12 cellular contexts compared by ENCODE assay signal in the genomic region with DNA sequence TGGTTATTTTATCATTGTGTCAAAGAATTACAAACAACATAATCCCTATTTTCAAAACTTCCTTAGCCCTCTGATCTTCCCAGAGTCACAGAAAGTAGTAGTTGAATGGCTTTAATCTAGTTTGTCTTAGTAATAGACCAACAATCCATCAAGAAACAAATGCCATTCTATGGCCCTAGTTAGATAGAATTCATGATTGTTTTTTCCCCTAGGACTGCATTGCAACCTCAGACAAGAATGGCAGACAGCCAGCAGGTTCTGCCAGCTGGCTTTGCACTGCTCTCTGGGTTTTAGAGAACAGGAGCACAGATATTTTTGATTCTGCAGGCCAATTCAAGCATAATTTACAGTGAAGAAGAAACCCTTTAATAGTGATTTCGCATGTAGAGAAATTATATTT. TPM values are rescaled to one million over a fixed set of nuclear protein-coding genes. Genes with fewer than 3 reads are reported as not detected.
A peak's percentile ranks its signal among the peaks of the same experiment; 100 is the strongest.
DNase-seq lines count a peak whose midpoint lies in the region; ATAC-seq, FAIRE-seq and TF ChIP-seq lines count a peak whose summit lies in the region.
"Had no signal": no experiment of that assay in that cellular context is flagged by ENCODE, and none has a peak within 500 bp of the region (broad histone marks: within the 10 kb centered on the region; RNA-seq: fewer than 3 reads in every experiment).

No MANE protein-coding gene starts in this region.

- no peak for TF ChIP-seq RAD21 in A549 (conservative IDR thresholded peaks at IDR 0.05 in 1 of 2, IDR thresholded peaks at IDR 0.05 in 1 of 2)

- no peak for TF ChIP-seq POLR2A in A549 (IDR thresholded peaks at IDR 0.05; ENCODE audit: low read length)

- CTCF ChIA-PET in A549 (lab: Yijun Ruan, JAX), result no interaction called here

- H3K4me2 ChIP-seq in A549, result no peak overlapping the region

- TF ChIP-seq EP300 in A549 (IDR thresholded peaks at IDR 0.05), result no peak

- 91% methylated on average over 1 of the region's 1 CpG for WGBS in A549 (ENCODE audit: missing lambda C conversion rate)

- DNase-seq in A549 (ENCODE audit: low read depth in 1 of 2, low spot score in 1 of 2) (no peak), MG63 (peak; percentile 67), SJCRH30 (peak; percentile 8 to 31), left ventricle myocardium inferior (peak; percentile 46)
- DNase-seq in activated effector memory CD4-positive, alpha-beta T cell treated with anti-CD3 and anti-CD28 coated beads, Interleukin-2, amount 50 U/mL, for 16 hours, result no peak
- no peak for DNase-seq in stimulated activated CD4-positive, alpha-beta T cell treated with anti-CD3 and anti-CD28 coated beads, Interleukin-2, amount 100 ng/mL, for 48 hours
- DNase-seq: activated CD8-positive, alpha-beta memory T cell treated with anti-CD3 and anti-CD28 coated beads, Interleukin-2, amount 50 U/mL, for 4 hours; MM.1S; T-helper 1 cell had no signal

- H3K4me3 ChIP-seq in A549 (no peak overlapping the region), MG63 (no peak overlapping the region), SJCRH30 (no peak overlapping the region), left ventricle myocardium inferior (no peak overlapping the region)
- H3K4me3 ChIP-seq: vagina had no signal

- ATAC-seq in A549 (no peak), HG02678 (IDR thresholded peaks at IDR 0.05; ENCODE audit: unreplicated experiment) (no peak), GM19035 (IDR thresholded peaks at IDR 0.05; ENCODE audit: unreplicated experiment) (no peak)

- POLR2A ChIA-PET in A549 (lab: Yijun Ruan, JAX), result no interaction called here

- peaks cover 9% of the 10 kb centered on the region; the same call in 1 of the 3 replicates for H3K4me1 ChIP-seq in A549
- H3K4me1 ChIP-seq in SJCRH30, result no peaks in the 10 kb centered on the region
- peaks cover 6% of the 10 kb centered on the region for H3K4me1 ChIP-seq in left ventricle myocardium inferior
- H3K4me1 ChIP-seq: vagina had no signal

- no peaks in the 10 kb centered on the region for H3K27me3 ChIP-seq in MG63
- no peaks in the 10 kb centered on the region for H3K27me3 ChIP-seq in SJCRH30
- H3K27me3 ChIP-seq in left ventricle myocardium inferior (ENCODE audit: low read depth), result no peaks in the 10 kb centered on the region
- H3K27me3 ChIP-seq: vagina had no signal

- H3K9me3 ChIP-seq in A549 (no peaks in the 10 kb centered on the region), MG63 (no peaks in the 10 kb centered on the region), SJCRH30 (replicated peaks) (no peaks in the 10 kb centered on the region), left ventricle myocardium inferior (replicated peaks) (no peaks in the 10 kb centered on the region)
- H3K9me3 ChIP-seq: vagina had no signal

- H3K36me3 ChIP-seq in MG63 (no peaks in the 10 kb centered on the region), SJCRH30 (no peaks in the 10 kb centered on the region), left ventricle myocardium inferior (no peaks in the 10 kb centered on the region)
- H3K36me3 ChIP-seq: vagina had no signal

- intact Hi-C loops in left ventricle myocardium inferior (cut with micrococcal nuclease), result no loop called here

- no peak overlapping the region for H3K27ac ChIP-seq in A549
- H3K27ac ChIP-seq in SJCRH30, result no peak overlapping the region
- H3K27ac ChIP-seq in left ventricle myocardium inferior (replicated peaks), result no peak overlapping the region
- H3K27ac ChIP-seq: vagina had no signal

- no peak for TF ChIP-seq CTCF in A549 (IDR thresholded peaks at IDR 0.05)
- no peak for TF ChIP-seq CTCF in left ventricle myocardium inferior (IDR thresholded peaks at IDR 0.05; ENCODE audit: borderline replicate concordance)

- FAIRE-seq in A549 (lab: Jason Lieb, UNC), result peak; percentile 46

TF ChIP-seq in A549, 52 proteins besides CTCF, POLR2A, EP300 and RAD21:
- TF ChIP-seq ZC3H11A (IDR thresholded peaks at IDR 0.05) (no peak), CHD4 (IDR thresholded peaks at IDR 0.05; ENCODE audit: borderline replicate concordance) (no peak), ESRRA (IDR thresholded peaks at IDR 0.05; ENCODE audit: borderline replicate concordance, low read length) (no peak), KDM1A (IDR thresholded peaks at IDR 0.05; ENCODE audit: low read depth) (no peak), MAFK (IDR thresholded peaks at IDR 0.05; ENCODE audit: partially characterized antibody) (no peak), RCOR1 (IDR thresholded peaks at IDR 0.05; ENCODE audit: low read depth, low read length) (no peak), BHLHE40 (IDR thresholded peaks at IDR 0.05; ENCODE audit: low read depth, low read length) (no peak), MYC (IDR thresholded peaks at IDR 0.05; ENCODE audit: borderline replicate concordance, low read length) (no peak), RFX5 (IDR thresholded peaks at IDR 0.05) (no peak)
TF ChIP-seq in A549: peak in this region for 0.

RNA-seq across cellular contexts. Expression of a gene that starts 33.8 kb away (rescaled TPM):
- polyA plus RNA-seq in A549 (2011; rRNA removed) (39.6 and 41.6 TPM in 2 replicates), A549 (2017; fragmentation: RNase III; extraction: RNeasy Plus Mini Kit Qiagen cat#74134 plus additional on column Dnase treatment) (9.5 to 14.3 TPM (median 11.7 TPM) in 3 replicates)
- 4.8 and 5.3 TPM in 2 replicates for polyA plus RNA-seq in A549 (2012; cell fraction: cytosol; rRNA removed)
- polyA plus RNA-seq in A549 (2012; cell fraction: nucleus; rRNA removed), result 3.2 and 3.8 TPM in 2 replicates
- 22.5 and 22.9 TPM in 2 replicates for polyA minus RNA-seq in A549 (2011; rRNA and poly(A)+ RNA removed)
- total RNA-seq in MG63 (2014; rRNA removed; shearing (Covaris generic); ENCODE audit: low replicate concordance), result not detected in 2 replicates
- total RNA-seq in SJCRH30 (2014; rRNA removed; shearing (Covaris generic)), result 4.9 and 6.8 TPM in 2 replicates
- 0.30 TPM for total RNA-seq in left ventricle myocardium inferior

Comparison
In these comparisons a context has a peak if more than half of its experiments do, and no peak if none do; other contexts are left out.
1. DNase-seq: peak in MG63 (single experiment), SJCRH30 (2 of 2) and left ventricle myocardium inferior (single experiment); none in A549 (0 of 2), activated effector memory CD4-positive, alpha-beta T cell treated with anti-CD3 and anti-CD28 coated beads, Interleukin-2, amount 50 U/mL, for 16 hours (single experiment) and stimulated activated CD4-positive, alpha-beta T cell treated with anti-CD3 and anti-CD28 coated beads, Interleukin-2, amount 100 ng/mL, for 48 hours (0 of 2).